In the genomic region with DNA sequence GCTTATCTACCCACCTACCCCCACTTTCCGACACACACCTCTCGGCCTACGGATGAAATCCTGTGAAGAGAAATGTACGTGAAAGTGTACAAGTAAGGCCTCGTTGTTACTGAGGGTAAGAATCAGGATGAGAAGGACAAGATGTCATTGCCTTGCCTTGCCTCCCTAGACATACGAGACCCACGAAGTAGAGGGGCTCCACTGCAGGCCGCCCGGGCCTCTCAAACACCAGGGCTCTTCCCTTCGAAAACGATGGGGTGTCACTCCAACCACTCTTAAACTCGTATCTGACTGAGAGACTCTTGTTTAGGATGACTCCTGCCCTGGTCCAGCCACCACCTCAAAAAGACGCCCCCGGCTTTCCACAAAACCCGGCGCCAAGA, we compare ENCODE assay signal across 8 cellular contexts. TPM values are rescaled to one million over a fixed set of nuclear protein-coding genes. Genes with fewer than 3 reads are reported as not detected.
DNase-seq lines count a peak whose midpoint lies in the region; ATAC-seq and TF ChIP-seq lines count a peak whose summit lies in the region.

No MANE protein-coding gene starts in this region.

- no peak overlapping the region for H3K27ac ChIP-seq in iPS DF 6.9 (ENCODE audit: low read length)

- CTCF ChIA-PET in activated CD4-positive, alpha-beta T cell treated with anti-CD3 and anti-CD28 coated beads for 36 hours (lab: Charles Lee), result interaction anchor here (0.7 to 4.9 kb wide), 11 partner anchors 10 to 158 kb away, joined by 3 to 30 read pairs (median 5); partner anchors contain the start of genes COX14 and SMARCD1

- no peaks in the 10 kb centered on the region for H3K27me3 Mint-ChIP-seq in activated CD4-positive, alpha-beta T cell treated with anti-CD3 and anti-CD28 coated beads for 36 hours

- H3K4me1 ChIP-seq in iPS DF 6.9 (ENCODE audit: control insufficient read depth, insufficient read depth, low read length), result no peaks in the 10 kb centered on the region

- H3K4me3 ChIP-seq in WI38 (ENCODE audit: low read depth, low read length) (peak overlapping the region; percentile 76), iPS DF 6.9 (ENCODE audit: low read length) (peak overlapping the region; percentile 83; the same call in 1 of the 2 replicates)

- WGBS in iPS DF 6.9 (ENCODE audit: insufficient coverage, insufficient read length), result no CpG with 5 or more reads among the region's 16 CpGs

- peaks cover 2% of the 10 kb centered on the region for H3K9me3 Mint-ChIP-seq in activated CD4-positive, alpha-beta T cell treated with anti-CD3 and anti-CD28 coated beads for 36 hours (ENCODE audit: low read depth)
- H3K9me3 Mint-ChIP-seq in stimulated activated effector memory CD8-positive, alpha-beta T cell treated with anti-CD3 and anti-CD28 coated beads, Interleukin-12 subunit alpha, Interleukin-12 subunit beta, amount 100 ng/mL, for 72 hours, result peaks cover 3% of the 10 kb centered on the region

- no peaks in the 10 kb centered on the region for H3K9me3 ChIP-seq in iPS DF 6.9 (ENCODE audit: control insufficient read depth, insufficient read depth, low read length)

- peak overlapping the region; percentile 95 for H3K27ac Mint-ChIP-seq in activated CD4-positive, alpha-beta T cell treated with anti-CD3 and anti-CD28 coated beads for 36 hours
- H3K27ac Mint-ChIP-seq in stimulated activated effector memory CD8-positive, alpha-beta T cell treated with anti-CD3 and anti-CD28 coated beads, Interleukin-12 subunit alpha, Interleukin-12 subunit beta, amount 100 ng/mL, for 72 hours, result peak overlapping the region; percentile 98

- H3K27me3 ChIP-seq in iPS DF 6.9 (ENCODE audit: control insufficient read depth, insufficient read depth, low read length), result no peaks in the 10 kb centered on the region

- TF ChIP-seq CTCF in WI38 (IDR thresholded peaks at IDR 0.05; ENCODE audit: low read depth, low read length), result no peak

- peaks cover 31% of the 10 kb centered on the region for H3K36me3 Mint-ChIP-seq in activated CD4-positive, alpha-beta T cell treated with anti-CD3 and anti-CD28 coated beads for 36 hours (ENCODE audit: low read depth)
- peaks cover 30% of the 10 kb centered on the region for H3K36me3 Mint-ChIP-seq in stimulated activated effector memory CD8-positive, alpha-beta T cell treated with anti-CD3 and anti-CD28 coated beads, Interleukin-12 subunit alpha, Interleukin-12 subunit beta, amount 100 ng/mL, for 72 hours

- no peaks in the 10 kb centered on the region for H3K36me3 ChIP-seq in iPS DF 6.9 (ENCODE audit: control insufficient read depth, insufficient read depth, low read length)

- intact Hi-C loops in activated CD4-positive, alpha-beta T cell treated with anti-CD3 and anti-CD28 coated beads for 36 hours (cut with DNase I, micrococcal nuclease), result loop anchor here (1.0 to 10.0 kb wide), 12 partner anchors 32 to 701 kb away; partner anchors contain the start of genes BCDIN3D (in 2 of the 2), CERS5 (in 2 of the 2), COX14 (in 1 of the 2) and LARP4 (in 1 of the 2)

- DNase-seq in activated CD4-positive, alpha-beta T cell treated with anti-CD3 and anti-CD28 coated beads for 36 hours, result no peak
- DNase-seq in activated CD4-positive, alpha-beta T cell treated with anti-CD3 and anti-CD28 coated beads, Interleukin-2, amount 50 U/mL, for 48 hours, result no peak
- no peak for DNase-seq in iPS DF 6.9 (ENCODE audit: low read depth, low spot score)
- DNase-seq in stimulated activated effector memory CD8-positive, alpha-beta T cell treated with anti-CD3 and anti-CD28 coated beads, Interleukin-12 subunit alpha, Interleukin-12 subunit beta, amount 100 ng/mL, for 72 hours (ENCODE audit: low spot score in 2 of 2), result peak in 1 of 2 donors; percentile 12
- no peak for DNase-seq in NCI-H226

- H3K4me3 Mint-ChIP-seq in activated CD4-positive, alpha-beta T cell treated with anti-CD3 and anti-CD28 coated beads for 36 hours, result peak overlapping the region; percentile 90
- H3K4me3 Mint-ChIP-seq in stimulated activated effector memory CD8-positive, alpha-beta T cell treated with anti-CD3 and anti-CD28 coated beads, Interleukin-12 subunit alpha, Interleukin-12 subunit beta, amount 100 ng/mL, for 72 hours, result peak overlapping the region; percentile 95

- ATAC-seq in activated CD4-positive, alpha-beta T cell treated with anti-CD3 and anti-CD28 coated beads for 36 hours, result peak; percentile 31
- peak; percentile 14 for ATAC-seq in HG03097 (IDR thresholded peaks at IDR 0.05; ENCODE audit: low FRiP score, unreplicated experiment)
- ATAC-seq in stimulated activated effector memory CD8-positive, alpha-beta T cell treated with anti-CD3 and anti-CD28 coated beads, Interleukin-12 subunit alpha, Interleukin-12 subunit beta, amount 100 ng/mL, for 72 hours, result peak; percentile 58
- no peak for ATAC-seq in HG03565 (IDR thresholded peaks at IDR 0.05; ENCODE audit: unreplicated experiment)

- POLR2A ChIA-PET in activated CD4-positive, alpha-beta T cell treated with anti-CD3 and anti-CD28 coated beads for 36 hours (lab: Charles Lee), result interaction anchor here (0.6 to 2.2 kb wide), 8 partner anchors 14 to 836 kb away, joined by 3 to 16 read pairs (median 4); partner anchors contain the start of genes SMARCD1 and TUBA1A

- peaks cover 23% of the 10 kb centered on the region for H3K4me1 Mint-ChIP-seq in activated CD4-positive, alpha-beta T cell treated with anti-CD3 and anti-CD28 coated beads for 36 hours
- peaks cover 20% of the 10 kb centered on the region for H3K4me1 Mint-ChIP-seq in stimulated activated effector memory CD8-positive, alpha-beta T cell treated with anti-CD3 and anti-CD28 coated beads, Interleukin-12 subunit alpha, Interleukin-12 subunit beta, amount 100 ng/mL, for 72 hours

RNA-seq across cellular contexts. Expression of gene RACGAP1, which starts 0.5 kb away (rescaled TPM):
- total RNA-seq in activated CD4-positive, alpha-beta T cell treated with anti-CD3 and anti-CD28 coated beads for 36 hours, result 100 to 1,000 TPM in 1 of 2 experiments, 10 to 100 TPM in 1; 99.7 to 118 TPM

RNA-seq across cellular contexts. Expression of gene ASIC1, which starts 32.6 kb away (rescaled TPM):
- 1 to 10 TPM; 7.3 to 8.0 TPM for total RNA-seq in activated CD4-positive, alpha-beta T cell treated with anti-CD3 and anti-CD28 coated beads for 36 hours

RNA-seq across cellular contexts. Expression of gene AQP6, which starts 52.0 kb away (rescaled TPM):
- total RNA-seq in activated CD4-positive, alpha-beta T cell treated with anti-CD3 and anti-CD28 coated beads for 36 hours, result not detected
